Comparison of ENCODE assay signal across 1 cellular context in genomic region chr1:184664042-184664659, GRCh38.
TF ChIP-seq lines count a peak whose summit lies in the region.

No MANE protein-coding gene starts in this region.

TF ChIP-seq in K562, 482 proteins besides CTCF, POLR2A, EP300 and RAD21 (continued from another document and continues in another):
- TF ChIP-seq, protein P1, sequence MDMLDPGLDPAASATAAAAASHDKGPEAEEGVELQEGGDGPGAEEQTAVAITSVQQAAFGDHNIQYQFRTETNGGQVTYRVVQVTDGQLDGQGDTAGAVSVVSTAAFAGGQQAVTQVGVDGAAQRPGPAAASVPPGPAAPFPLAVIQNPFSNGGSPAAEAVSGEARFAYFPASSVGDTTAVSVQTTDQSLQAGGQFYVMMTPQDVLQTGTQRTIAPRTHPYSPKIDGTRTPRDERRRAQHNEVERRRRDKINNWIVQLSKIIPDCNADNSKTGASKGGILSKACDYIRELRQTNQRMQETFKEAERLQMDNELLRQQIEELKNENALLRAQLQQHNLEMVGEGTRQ (CRISPR knock-in tag; IDR thresholded peaks at IDR 0.05) = no peak
- TF ChIP-seq ZNF282 (CRISPR knock-in tag; IDR thresholded peaks at IDR 0.05) = no peak
- no peak for TF ChIP-seq PCBP1 (IDR thresholded peaks at IDR 0.05; ENCODE audit: low read depth, low read length, poor library complexity, severe bottlenecking)
- no peak for TF ChIP-seq RBM34 (IDR thresholded peaks at IDR 0.05; ENCODE audit: borderline replicate concordance, insufficient read depth, low read length)
- peak; percentile 70; the same call in 1 of the 2 replicates for TF ChIP-seq STAG1 (CRISPR knock-in tag; IDR thresholded peaks at IDR 0.05; ENCODE audit: borderline replicate concordance)
- no peak for TF ChIP-seq PML (IDR thresholded peaks at IDR 0.05; ENCODE audit: low read length)
- no peak for TF ChIP-seq NR4A1 (CRISPR knock-in tag; IDR thresholded peaks at IDR 0.05)
- TF ChIP-seq NR4A1 (tag; IDR thresholded peaks at IDR 0.05) = no peak
- peak; percentile 43 for TF ChIP-seq ZFP36 (IDR thresholded peaks at IDR 0.05; ENCODE audit: low read depth, low read length, partially characterized antibody)
- no peak for TF ChIP-seq DACH1 (IDR thresholded peaks at IDR 0.05; ENCODE audit: partially characterized antibody)
- TF ChIP-seq ARHGAP35 (IDR thresholded peaks at IDR 0.05; ENCODE audit: partially characterized antibody) = no peak
- 0 out of 2 replicates have a peak, but pooled peaks have one; percentile 7 for TF ChIP-seq BHLHE40 (IDR thresholded peaks at IDR 0.05; ENCODE audit: low read length)
- TF ChIP-seq XRCC5 (IDR thresholded peaks at IDR 0.05; ENCODE audit: low read depth, low read length) = peak; percentile 76; the same call in 1 of the 2 replicates
- TF ChIP-seq ELF4 (CRISPR knock-in tag; IDR thresholded peaks at IDR 0.05) = no peak
- no peak for TF ChIP-seq LARP7 (IDR thresholded peaks at IDR 0.05)
- 0 out of 2 replicates have a peak, but pooled peaks have one; percentile 22 for TF ChIP-seq ESRRA (IDR thresholded peaks at IDR 0.05; ENCODE audit: borderline replicate concordance, low read depth)
- TF ChIP-seq ZNF764 (CRISPR knock-in tag; IDR thresholded peaks at IDR 0.05; ENCODE audit: low read depth) = no peak
- TF ChIP-seq SAFB (IDR thresholded peaks at IDR 0.05; ENCODE audit: borderline replicate concordance, low read depth, low read length) = no peak
- 0 out of 2 replicates have a peak, but pooled peaks have one; percentile 46 for TF ChIP-seq ZNF263 (CRISPR knock-in tag; IDR thresholded peaks at IDR 0.05; ENCODE audit: borderline replicate concordance)
- no peak for TF ChIP-seq ELF1 (tag; IDR thresholded peaks at IDR 0.05)
- TF ChIP-seq DEAF1 (CRISPR knock-in tag; IDR thresholded peaks at IDR 0.05) = peak; percentile 63
- TF ChIP-seq BMI1 (IDR thresholded peaks at IDR 0.05; ENCODE audit: low read length) = 0 out of 2 replicates have a peak, but pooled peaks have one; percentile 30
- no peak for TF ChIP-seq ERF (CRISPR knock-in tag; IDR thresholded peaks at IDR 0.05)
- TF ChIP-seq THAP7 (CRISPR knock-in tag; IDR thresholded peaks at IDR 0.05) = no peak
- no peak for TF ChIP-seq KLF10 (CRISPR knock-in tag; IDR thresholded peaks at IDR 0.05)
- TF ChIP-seq, protein P2, sequence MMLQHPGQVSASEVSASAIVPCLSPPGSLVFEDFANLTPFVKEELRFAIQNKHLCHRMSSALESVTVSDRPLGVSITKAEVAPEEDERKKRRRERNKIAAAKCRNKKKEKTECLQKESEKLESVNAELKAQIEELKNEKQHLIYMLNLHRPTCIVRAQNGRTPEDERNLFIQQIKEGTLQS (IDR thresholded peaks at IDR 0.05) = no peak
- TF ChIP-seq, protein P2 (CRISPR knock-in tag; conservative IDR thresholded peaks at IDR 0.05) = no peak
- TF ChIP-seq ZNF699 (CRISPR knock-in tag; IDR thresholded peaks at IDR 0.05; ENCODE audit: insufficient replicate concordance) = no peak
- TF ChIP-seq RCOR1 (IDR thresholded peaks at IDR 0.05; ENCODE audit: borderline replicate concordance in 1 of 2, low read depth in 2 of 2, low read length in 2 of 2) = no peak
- TF ChIP-seq BCOR (IDR thresholded peaks at IDR 0.05) = no peak
- no peak for TF ChIP-seq ZBTB5 (IDR thresholded peaks at IDR 0.05)
- no peak for TF ChIP-seq MAFK (IDR thresholded peaks at IDR 0.05; ENCODE audit: low read length)
- TF ChIP-seq ZNF695 (CRISPR knock-in tag; IDR thresholded peaks at IDR 0.05) = no peak
- TF ChIP-seq TAF15 (IDR thresholded peaks at IDR 0.05; ENCODE audit: low read depth, low read length) = no peak
- TF ChIP-seq MAZ (CRISPR knock-in tag; conservative IDR thresholded peaks at IDR 0.05 in 1 of 2, IDR thresholded peaks at IDR 0.05 in 1 of 2) = peak; percentile 22 to 40; a peak in 2 of 4 replicates
- TF ChIP-seq SNRNP70 (optimal IDR thresholded peaks at IDR 0.05; ENCODE audit: low read depth, low read length) = no peak
- no peak for TF ChIP-seq PRDM10 (IDR thresholded peaks at IDR 0.05; ENCODE audit: partially characterized antibody)
- no peak for TF ChIP-seq MXI1 (IDR thresholded peaks at IDR 0.05; ENCODE audit: low read depth, low read length)
- peak; percentile 83 for TF ChIP-seq SMC3 (conservative IDR thresholded peaks at IDR 0.05; ENCODE audit: insufficient read depth, low read depth, low read length)
- TF ChIP-seq ZBTB7A (IDR thresholded peaks at IDR 0.05; ENCODE audit: borderline replicate concordance, control insufficient read depth, low read depth, low read length) = peak; percentile 64; the same call in 1 of the 2 replicates
- no peak for TF ChIP-seq ESRRB (CRISPR knock-in tag; IDR thresholded peaks at IDR 0.05; ENCODE audit: borderline replicate concordance)
- TF ChIP-seq MCM7 (IDR thresholded peaks at IDR 0.05) = no peak
- no peak for TF ChIP-seq SP2 (IDR thresholded peaks at IDR 0.05; ENCODE audit: extremely low read depth, low read depth, low read length, poor library complexity, severe bottlenecking)
- TF ChIP-seq, protein P3, sequence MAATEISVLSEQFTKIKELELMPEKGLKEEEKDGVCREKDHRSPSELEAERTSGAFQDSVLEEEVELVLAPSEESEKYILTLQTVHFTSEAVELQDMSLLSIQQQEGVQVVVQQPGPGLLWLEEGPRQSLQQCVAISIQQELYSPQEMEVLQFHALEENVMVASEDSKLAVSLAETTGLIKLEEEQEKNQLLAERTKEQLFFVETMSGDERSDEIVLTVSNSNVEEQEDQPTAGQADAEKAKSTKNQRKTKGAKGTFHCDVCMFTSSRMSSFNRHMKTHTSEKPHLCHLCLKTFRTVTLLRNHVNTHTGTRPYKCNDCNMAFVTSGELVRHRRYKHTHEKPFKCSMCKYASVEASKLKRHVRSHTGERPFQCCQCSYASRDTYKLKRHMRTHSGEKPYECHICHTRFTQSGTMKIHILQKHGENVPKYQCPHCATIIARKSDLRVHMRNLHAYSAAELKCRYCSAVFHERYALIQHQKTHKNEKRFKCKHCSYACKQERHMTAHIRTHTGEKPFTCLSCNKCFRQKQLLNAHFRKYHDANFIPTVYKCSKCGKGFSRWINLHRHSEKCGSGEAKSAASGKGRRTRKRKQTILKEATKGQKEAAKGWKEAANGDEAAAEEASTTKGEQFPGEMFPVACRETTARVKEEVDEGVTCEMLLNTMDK (IDR thresholded peaks at IDR 0.05; ENCODE audit: borderline replicate concordance, insufficient read depth, low read depth, low read length, poor library complexity, severe bottlenecking) = no peak
- TF ChIP-seq SETDB1 (IDR thresholded peaks at IDR 0.05; ENCODE audit: low read length) = no peak
- TF ChIP-seq MXD1 (CRISPR knock-in tag; IDR thresholded peaks at IDR 0.05; ENCODE audit: borderline replicate concordance, poor library complexity, severe bottlenecking) = no peak
- TF ChIP-seq REST (CRISPR knock-in tag; IDR thresholded peaks at IDR 0.05; ENCODE audit: low read depth) = no peak
- TF ChIP-seq ZNF174 (CRISPR knock-in tag; IDR thresholded peaks at IDR 0.05) = no peak
- TF ChIP-seq ZNF124 (CRISPR knock-in tag; IDR thresholded peaks at IDR 0.05) = no peak
- no peak for TF ChIP-seq HNRNPK (IDR thresholded peaks at IDR 0.05; ENCODE audit: low read depth, low read length, poor library complexity, severe bottlenecking)
- no peak for TF ChIP-seq CBFA2T2 (conservative IDR thresholded peaks at IDR 0.05)
- TF ChIP-seq HDAC2 (IDR thresholded peaks at IDR 0.05) = no peak
- TF ChIP-seq FOXA3 (CRISPR knock-in tag; conservative IDR thresholded peaks at IDR 0.05 in 1 of 2, IDR thresholded peaks at IDR 0.05 in 1 of 2) = 0 out of 4 replicates have a peak, but pooled peaks of 1 of the 2 experiments have one; percentile 28
- TF ChIP-seq KDM4B (IDR thresholded peaks at IDR 0.05; ENCODE audit: borderline replicate concordance in 2 of 2, low read depth in 1 of 2) = peak in 1 of 2 experiments; percentile 36; a peak in 1 of 4 replicates
- no peak for TF ChIP-seq TCF7L2 (IDR thresholded peaks at IDR 0.05; ENCODE audit: low read depth, low read length)
- TF ChIP-seq GTF2E2 (tag; IDR thresholded peaks at IDR 0.05) = no peak
- TF ChIP-seq NRF1 (conservative IDR thresholded peaks at IDR 0.05 in 1 of 2, IDR thresholded peaks at IDR 0.05 in 1 of 2) = peak; percentile 28 to 29; a peak in 2 of 4 replicates
